In the genomic region with DNA sequence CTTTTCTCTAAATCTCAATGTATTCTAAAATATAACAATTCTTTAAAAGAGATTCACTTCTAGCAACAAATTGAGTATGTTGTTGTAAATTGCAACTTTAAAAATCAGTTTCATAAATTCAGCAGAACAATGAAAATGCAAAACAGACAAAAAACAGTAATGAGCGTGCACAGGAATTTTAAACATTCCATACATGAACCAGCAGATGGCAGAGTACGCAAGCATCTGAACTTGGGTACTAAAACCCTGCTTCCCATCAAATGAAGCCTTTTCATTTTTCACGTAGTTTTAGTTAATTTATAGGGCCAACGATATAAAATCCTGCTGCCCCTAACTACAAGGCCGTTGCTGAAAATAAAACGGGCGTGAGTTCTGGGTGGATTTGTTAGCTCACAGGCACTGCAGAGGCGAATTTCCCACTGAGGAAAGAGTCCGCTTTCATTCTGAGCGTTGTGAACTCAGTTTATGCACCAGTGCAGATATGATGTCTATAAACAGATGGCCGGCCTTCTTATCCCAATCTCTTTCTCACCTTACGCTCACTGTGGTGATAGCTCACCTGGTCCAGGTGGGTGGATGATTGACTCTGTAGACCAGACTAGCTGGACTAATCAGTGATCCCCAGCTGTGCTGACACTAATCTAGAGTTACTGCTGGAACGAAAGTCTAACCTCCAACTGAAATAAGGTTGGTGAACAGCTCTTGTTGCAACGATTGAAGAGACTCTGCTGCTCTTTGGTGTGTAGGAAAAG, we compare ENCODE assay signal across 9 cellular contexts.
DNase-seq lines count a peak whose midpoint lies in the region; ATAC-seq and TF ChIP-seq lines count a peak whose summit lies in the region.
"Had no signal": no experiment of that assay in that cellular context is flagged by ENCODE, and none has a peak within 500 bp of the region (broad histone marks: within the 10 kb centered on the region; RNA-seq: fewer than 3 reads in every experiment).

No MANE protein-coding gene starts in this region.

- H3K4me1 Mint-ChIP-seq in progenitor cell of endocrine pancreas (ENCODE audit: low read depth) (peaks cover 25% of the 10 kb centered on the region), T-helper 17 cell (no peaks in the 10 kb centered on the region)
- no peaks in the 10 kb centered on the region for H3K4me1 Mint-ChIP-seq in T-helper 2 cell treated with Interferon-gamma antibody and Interleukin-4, amounts not matched to agents 5 μg/mL and 100 μg/mL, for 36 hours (ENCODE audit: low read depth)

- POLR2A ChIA-PET in BJ (lab: Charles Lee), result no interaction called here

- H3K36me3 ChIP-seq in BJ (ENCODE audit: control insufficient read depth, insufficient read depth, low read length), result no peaks in the 10 kb centered on the region

- H3K27ac Mint-ChIP-seq in progenitor cell of endocrine pancreas (no peak overlapping the region), T-helper 17 cell (no peak overlapping the region)
- no peak overlapping the region for H3K27ac Mint-ChIP-seq in T-helper 2 cell treated with Interferon-gamma antibody and Interleukin-4, amounts not matched to agents 5 μg/mL and 100 μg/mL, for 36 hours
- H3K27ac Mint-ChIP-seq: T-helper 1 cell treated with Interleukin-12 subunit alpha and Interleukin-12 subunit beta and Interleukin-4 antibody, amounts not matched to agents 30 μg/mL and 1 μg/mL, for 36 hours had no signal

- ATAC-seq in T-helper 17 cell, result no peak

- H3K4me3 ChIP-seq in BJ (ENCODE audit: low read depth, low read length) (no peak overlapping the region), fibroblast of mammary gland (ENCODE audit: control insufficient read depth, low read depth, low read length) (no peak overlapping the region)

- peak; percentile 67 for TF ChIP-seq CTCF in BJ (IDR thresholded peaks at IDR 0.05; ENCODE audit: insufficient read depth, low read depth, low read length)
- peak; percentile 45 for TF ChIP-seq CTCF in GM12874 (IDR thresholded peaks at IDR 0.05; ENCODE audit: insufficient read depth, low read depth, low read length)
- peak; percentile 69 for TF ChIP-seq CTCF in fibroblast of mammary gland (conservative IDR thresholded peaks at IDR 0.05; ENCODE audit: control insufficient read depth, insufficient read depth, low read depth, low read length)
- peak; percentile 87 for TF ChIP-seq CTCF in progenitor cell of endocrine pancreas (IDR thresholded peaks at IDR 0.05; ENCODE audit: unreplicated experiment)

- no peaks in the 10 kb centered on the region for H3K9me3 ChIP-seq in T-helper 17 cell (ENCODE audit: control insufficient read depth, low read length, poor library complexity, severe bottlenecking)

- H3K36me3 Mint-ChIP-seq in progenitor cell of endocrine pancreas (ENCODE audit: insufficient read depth), result no peaks in the 10 kb centered on the region
- H3K36me3 Mint-ChIP-seq in T-helper 2 cell treated with Interferon-gamma antibody and Interleukin-4, amounts not matched to agents 5 μg/mL and 100 μg/mL, for 36 hours (ENCODE audit: low read depth), result no peaks in the 10 kb centered on the region
- no peaks in the 10 kb centered on the region for H3K36me3 Mint-ChIP-seq in T-helper 17 cell (ENCODE audit: low read depth)

- DNase-seq in BJ (ENCODE audit: low read depth) (no peak), LHCN-M2 (ENCODE audit: low read depth) (peak; percentile 22), SHP77 (lab: John Stamatoyannopoulos, UW) (peak; percentile 4 to 19), fibroblast of mammary gland (ENCODE audit: low read depth) (peak; percentile 52), progenitor cell of endocrine pancreas (ENCODE audit: low spot score, unreplicated experiment) (no peak), T-helper 17 cell (no peak)
- no peak for DNase-seq in T-helper 2 cell treated with Interferon-gamma antibody and Interleukin-4, amounts not matched to agents 5 μg/mL and 100 μg/mL, for 36 hours (ENCODE audit: low spot score)

- H3K27me3 ChIP-seq in BJ (ENCODE audit: control insufficient read depth, insufficient read depth, low read length), result no peaks in the 10 kb centered on the region

- H3K27me3 Mint-ChIP-seq in progenitor cell of endocrine pancreas, result no peaks in the 10 kb centered on the region
- H3K27me3 Mint-ChIP-seq in T-helper 2 cell treated with Interferon-gamma antibody and Interleukin-4, amounts not matched to agents 5 μg/mL and 100 μg/mL, for 36 hours (ENCODE audit: low read depth), result no peaks in the 10 kb centered on the region
- H3K27me3 Mint-ChIP-seq in T-helper 17 cell, result peaks cover 25% of the 10 kb centered on the region

- CTCF ChIA-PET in BJ (lab: Yijun Ruan, JAX), result interaction anchor here (0.6 to 5.0 kb wide), 7 partner anchors 12 to 753 kb away, joined by 3 to 36 read pairs (median 4); no protein-coding TSS in a partner anchor

- no peaks in the 10 kb centered on the region for H3K9me3 Mint-ChIP-seq in progenitor cell of endocrine pancreas (ENCODE audit: low read depth)
- H3K9me3 Mint-ChIP-seq in T-helper 2 cell treated with Interferon-gamma antibody and Interleukin-4, amounts not matched to agents 5 μg/mL and 100 μg/mL, for 36 hours, result no peaks in the 10 kb centered on the region
- H3K9me3 Mint-ChIP-seq: T-helper 1 cell treated with Interleukin-12 subunit alpha and Interleukin-12 subunit beta and Interleukin-4 antibody, amounts not matched to agents 30 μg/mL and 1 μg/mL, for 36 hours had no signal

- peak overlapping the region; percentile 3 for H3K4me3 Mint-ChIP-seq in progenitor cell of endocrine pancreas (ENCODE audit: low read depth)
- H3K4me3 Mint-ChIP-seq in T-helper 2 cell treated with Interferon-gamma antibody and Interleukin-4, amounts not matched to agents 5 μg/mL and 100 μg/mL, for 36 hours, result no peak overlapping the region
- no peak overlapping the region for H3K4me3 Mint-ChIP-seq in T-helper 17 cell
- H3K4me3 Mint-ChIP-seq: T-helper 1 cell treated with Interleukin-12 subunit alpha and Interleukin-12 subunit beta and Interleukin-4 antibody, amounts not matched to agents 30 μg/mL and 1 μg/mL, for 36 hours had no signal

Comparison
In these comparisons a context has a peak if more than half of its experiments do, and no peak if none do; other contexts are left out.
1. DNase-seq: peak in LHCN-M2 (single experiment), SHP77 (2 of 2) and fibroblast of mammary gland (single experiment); none in BJ (single experiment), progenitor cell of endocrine pancreas (single experiment), T-helper 2 cell treated with Interferon-gamma antibody and Interleukin-4, amounts not matched to agents 5 μg/mL and 100 μg/mL, for 36 hours (single experiment) and T-helper 17 cell (0 of 3).
2. Peak in every context shown above with its lines, with median percentiles within 50 percentile points of each other: CTCF ChIP-seq.